ENCODE assay signal across 37 cellular contexts in genomic region chr1:53651356-53651755, GRCh38.
"Had no signal": no experiment of that assay in that cellular context is flagged by ENCODE, and none has a peak within 500 bp of the region (broad histone marks: within the 10 kb centered on the region; RNA-seq: fewer than 3 reads in every experiment).

No MANE protein-coding gene starts in this region.

- H3K9me3 Mint-ChIP-seq: activated B cell treated with CpG ODN at 0.5 μM for 24 hours; activated CD4-positive, alpha-beta memory T cell treated with anti-CD3 and anti-CD28 coated beads for 36 hours; activated naive CD4-positive, alpha-beta T cell treated with anti-CD3 and anti-CD28 coated beads, Interleukin-2, amount 50 U/mL, for 24 hours; activated naive CD8-positive, alpha-beta T cell treated with anti-CD3 and anti-CD28 coated beads, Interleukin-2, amount 10 ng/mL, durations not matched to agents 7 days and 5 days; brain had no signal

- ATAC-seq: activated CD8-positive, alpha-beta memory T cell treated with anti-CD3 and anti-CD28 coated beads, Interleukin-2, amount 10 ng/mL, durations not matched to agents 7 days and 5 days; K562; PC-3 had no signal

- H3K27me3 Mint-ChIP-seq: activated CD4-positive, alpha-beta memory T cell treated with anti-CD3 and anti-CD28 coated beads for 36 hours had no signal

- H3K4me1 Mint-ChIP-seq: activated B cell treated with CpG ODN at 0.5 μM for 24 hours; activated CD8-positive, alpha-beta memory T cell treated with anti-CD3 and anti-CD28 coated beads, Interleukin-2, amount 10 ng/mL, durations not matched to agents 7 days and 5 days; activated naive CD4-positive, alpha-beta T cell treated with anti-CD3 and anti-CD28 coated beads, Interleukin-2, amount 50 U/mL, for 24 hours; activated naive CD8-positive, alpha-beta T cell treated with anti-CD3 and anti-CD28 coated beads, Interleukin-2, amount 10 ng/mL, durations not matched to agents 7 days and 5 days had no signal

- H3K9me3 ChIP-seq: Peyer's patch had no signal

- H3K27ac Mint-ChIP-seq: activated B cell treated with CpG ODN at 0.5 μM for 24 hours; activated CD4-positive, alpha-beta memory T cell treated with anti-CD3 and anti-CD28 coated beads for 36 hours; activated CD8-positive, alpha-beta memory T cell treated with anti-CD3 and anti-CD28 coated beads, Interleukin-2, amount 10 ng/mL, durations not matched to agents 7 days and 5 days; activated naive CD4-positive, alpha-beta T cell treated with anti-CD3 and anti-CD28 coated beads, Interleukin-2, amount 50 U/mL, for 24 hours; activated naive CD8-positive, alpha-beta T cell treated with anti-CD3 and anti-CD28 coated beads, Interleukin-2, amount 10 ng/mL, durations not matched to agents 7 days and 5 days; brain had no signal

- H3K4me1 ChIP-seq: Peyer's patch had no signal

- H3K27ac ChIP-seq: Peyer's patch, RWPE1, VCaP had no signal

- H3K36me3 Mint-ChIP-seq: activated CD4-positive, alpha-beta memory T cell treated with anti-CD3 and anti-CD28 coated beads for 36 hours; activated CD8-positive, alpha-beta memory T cell treated with anti-CD3 and anti-CD28 coated beads, Interleukin-2, amount 10 ng/mL, durations not matched to agents 7 days and 5 days; activated naive CD4-positive, alpha-beta T cell treated with anti-CD3 and anti-CD28 coated beads, Interleukin-2, amount 50 U/mL, for 24 hours; activated naive CD8-positive, alpha-beta T cell treated with anti-CD3 and anti-CD28 coated beads, Interleukin-2, amount 10 ng/mL, durations not matched to agents 7 days and 5 days; brain had no signal

- H3K4me3 Mint-ChIP-seq: activated B cell treated with CpG ODN at 0.5 μM for 24 hours; activated CD4-positive, alpha-beta memory T cell treated with anti-CD3 and anti-CD28 coated beads for 36 hours; activated CD8-positive, alpha-beta memory T cell treated with anti-CD3 and anti-CD28 coated beads, Interleukin-2, amount 10 ng/mL, durations not matched to agents 7 days and 5 days; activated naive CD4-positive, alpha-beta T cell treated with anti-CD3 and anti-CD28 coated beads, Interleukin-2, amount 50 U/mL, for 24 hours; activated naive CD8-positive, alpha-beta T cell treated with anti-CD3 and anti-CD28 coated beads, Interleukin-2, amount 10 ng/mL, durations not matched to agents 7 days and 5 days; brain had no signal

- H3K36me3 ChIP-seq: Peyer's patch had no signal

- H3K4me3 ChIP-seq: K562, Peyer's patch had no signal

- DNase-seq: activated B cell treated with CpG ODN at 0.5 μM for 24 hours; activated CD4-positive, alpha-beta memory T cell treated with anti-CD3 and anti-CD28 coated beads for 36 hours; activated CD4-positive, alpha-beta T cell treated with anti-CD3 and anti-CD28 coated beads for 4 hours; activated CD4-positive, alpha-beta T cell treated with anti-CD3 and anti-CD28 coated beads, Interleukin-2, amount 50 U/mL, for 1 hour; activated CD4-positive, CD25-positive, alpha-beta regulatory T cell treated with anti-CD3 and anti-CD28 coated beads, Interleukin-2, amount 50 U/mL, for 72 hours; activated CD8-positive, alpha-beta memory T cell treated with anti-CD3 and anti-CD28 coated beads for 24 hours; activated CD8-positive, alpha-beta memory T cell treated with anti-CD3 and anti-CD28 coated beads, Interleukin-2, amount 10 ng/mL, durations not matched to agents 7 days and 5 days; activated CD8-positive, alpha-beta memory T cell treated with anti-CD3 and anti-CD28 coated beads, Interleukin-2, amount 50 U/mL, for 48 hours; activated gamma-delta T cell; activated naive CD4-positive, alpha-beta T cell treated with Interleukin-2 at 50 U/mL for 16 hours; activated naive CD8-positive, alpha-beta T cell treated with anti-CD3 and anti-CD28 coated beads, Interleukin-2, amount 10 ng/mL, durations not matched to agents 7 days and 5 days; activated T-cell treated with anti-CD3 and anti-CD28 coated beads, Interleukin-2, amount 50 U/mL, for 48 hours; amygdala; central memory CD4-positive, alpha-beta T cell; NCI-H1092 treated with DMSO at 0.1 percent for 48 hours; NCI-H1417; NCI-H146; NCI-H187; NCI-H2029 treated with DMSO at 0.1 percent for 48 hours; NCI-H2107; NCI-H2171; NCI-H510A; NCI-H526; NCI-H748 treated with DMSO at 0.1 percent for 48 hours; NK-92 treated with Interleukin-12 subunit alpha and Interleukin-12 subunit beta, amount 100 ng/mL, for 24 hours; PC-3; Peyer's patch; Right ventricle myocardium superior; SW 1271; T-helper 1 cell; T-helper 2 cell; T-helper 9 cell had no signal

- H3K27me3 ChIP-seq: Peyer's patch had no signal
